ENCODE assay signal across 8 cellular contexts in the genomic region with DNA sequence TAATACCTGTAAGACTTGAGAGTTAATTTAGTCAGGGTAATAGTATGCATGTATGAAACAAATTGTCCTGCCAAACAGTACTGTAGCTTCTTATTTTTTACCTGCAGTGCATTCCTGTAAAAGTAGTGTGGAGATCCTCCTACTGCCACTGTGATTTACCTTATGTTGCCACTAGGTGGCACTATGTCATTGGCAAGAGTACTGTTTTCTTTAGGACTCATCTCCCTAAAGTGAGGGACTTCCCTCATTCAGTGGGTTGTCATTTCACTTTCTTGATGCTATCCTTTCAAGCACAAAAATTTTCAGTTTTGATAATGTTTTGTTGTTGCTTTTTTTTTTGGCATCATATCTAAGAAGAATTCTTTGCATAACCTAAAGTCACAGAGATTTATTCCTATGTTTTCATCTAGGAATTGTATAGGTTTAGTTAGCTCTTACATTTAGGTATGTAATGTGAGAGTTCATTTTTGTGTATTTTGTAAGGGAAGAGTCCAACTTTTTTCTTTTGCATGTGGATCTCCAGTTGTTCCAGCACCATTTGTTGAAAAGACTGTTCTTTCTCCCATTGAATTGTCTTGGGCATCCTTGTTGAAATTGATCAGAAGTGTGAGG.
A peak's percentile ranks its signal among the peaks of the same experiment; 100 is the strongest.
DNase-seq lines count a peak whose midpoint lies in the region; ATAC-seq, FAIRE-seq and TF ChIP-seq lines count a peak whose summit lies in the region.

No MANE protein-coding gene starts in this region.

- peaks cover 10% of the 10 kb centered on the region for H3K36me3 Mint-ChIP-seq in memory B cell

- no peaks in the 10 kb centered on the region for H3K9me3 Mint-ChIP-seq in memory B cell

- H3K4me1 Mint-ChIP-seq in memory B cell: peaks cover 60% of the 10 kb centered on the region

- H3K27me3 Mint-ChIP-seq in memory B cell: no peaks in the 10 kb centered on the region

- ATAC-seq in A549: peak; percentile 91 to 95
- peak; percentile 81 for ATAC-seq in HG03039 (IDR thresholded peaks at IDR 0.05; ENCODE audit: unreplicated experiment)
- ATAC-seq in memory B cell (ENCODE audit: low read depth): peak; percentile 75

- peak; percentile 97 for FAIRE-seq in A549 (lab: Jason Lieb, UNC)

- no peak overlapping the region for H3K4me2 ChIP-seq in A549

- H3K4me3 Mint-ChIP-seq in memory B cell: no peak overlapping the region

- H3K4me1 ChIP-seq in A549: peaks cover 20% of the 10 kb centered on the region; the same call in 2 of the 3 replicates

- CTCF ChIA-PET in A549 (lab: Yijun Ruan, JAX): interaction anchor here (0.6 to 5.6 kb wide), 40 partner anchors 12 to 363 kb away, joined by 3 to 56 read pairs (median 4); partner anchors contain the start of gene AKAP13

- no peak overlapping the region for H3K27ac ChIP-seq in A549

- TF ChIP-seq RAD21 in A549 (conservative IDR thresholded peaks at IDR 0.05 in 1 of 2, IDR thresholded peaks at IDR 0.05 in 1 of 2): peak; percentile 89 to 92

- H3K4me3 ChIP-seq in A549 (no peak overlapping the region), WI38 (ENCODE audit: low read depth, low read length) (no peak overlapping the region)

- no peak for TF ChIP-seq EP300 in A549 (IDR thresholded peaks at IDR 0.05)

- in situ Hi-C loops in GM13976 (cut with MboI; ENCODE audit: low sequenced_read_pairs, unreplicated experiment): loop anchor here (10.0 to 25.0 kb wide), 2 partner anchors 174 to 199 kb away; no protein-coding TSS in a partner anchor

- H3K27ac Mint-ChIP-seq in memory B cell: peak overlapping the region; percentile 16

- TF ChIP-seq CTCF in A549 (IDR thresholded peaks at IDR 0.05) (peak; percentile 90), GM13976 (IDR thresholded peaks at IDR 0.05; ENCODE audit: borderline replicate concordance, control extremely low read depth, extremely low read depth, insufficient read depth, missing control alignments) (peak; percentile 63), WI38 (IDR thresholded peaks at IDR 0.05; ENCODE audit: low read depth, low read length) (peak; percentile 54; the same call in 1 of the 2 replicates)

- POLR2A ChIA-PET in A549 (lab: Yijun Ruan, JAX): no interaction called here

- no peaks in the 10 kb centered on the region for H3K9me3 ChIP-seq in A549

- no peak for TF ChIP-seq POLR2A in A549 (IDR thresholded peaks at IDR 0.05; ENCODE audit: low read length)

- DNase-seq in A549 (ENCODE audit: low read depth in 1 of 2, low spot score in 1 of 2): peak; percentile 72 to 84
- DNase-seq in GM13976 (ENCODE audit: low spot score): peak; percentile 77
- DNase-seq in NCI-H2196 treated with DMSO at 0.1 percent for 48 hours (lab: John Stamatoyannopoulos, UW; ENCODE audit: unreplicated experiment): peak; percentile 6
- peak; percentile 77 to 83 for DNase-seq in dermis microvascular lymphatic vessel endothelial cell (ENCODE audit: low read depth in 2 of 2)
- peak; percentile 57 to 70 for DNase-seq in memory B cell (ENCODE audit: low spot score in 2 of 2)
- DNase-seq in stimulated activated CD8-positive, alpha-beta memory T cell treated with anti-CD3 and anti-CD28 coated beads, Interleukin-7, amount 100 ng/mL, for 4 hours (ENCODE audit: low read depth in 2 of 2): peak; percentile 16 to 45

TF ChIP-seq in A549, 52 proteins besides CTCF, POLR2A, EP300 and RAD21:
- peak; percentile 78 for TF ChIP-seq SMC3 (IDR thresholded peaks at IDR 0.05)
- TF ChIP-seq, protein P1, sequence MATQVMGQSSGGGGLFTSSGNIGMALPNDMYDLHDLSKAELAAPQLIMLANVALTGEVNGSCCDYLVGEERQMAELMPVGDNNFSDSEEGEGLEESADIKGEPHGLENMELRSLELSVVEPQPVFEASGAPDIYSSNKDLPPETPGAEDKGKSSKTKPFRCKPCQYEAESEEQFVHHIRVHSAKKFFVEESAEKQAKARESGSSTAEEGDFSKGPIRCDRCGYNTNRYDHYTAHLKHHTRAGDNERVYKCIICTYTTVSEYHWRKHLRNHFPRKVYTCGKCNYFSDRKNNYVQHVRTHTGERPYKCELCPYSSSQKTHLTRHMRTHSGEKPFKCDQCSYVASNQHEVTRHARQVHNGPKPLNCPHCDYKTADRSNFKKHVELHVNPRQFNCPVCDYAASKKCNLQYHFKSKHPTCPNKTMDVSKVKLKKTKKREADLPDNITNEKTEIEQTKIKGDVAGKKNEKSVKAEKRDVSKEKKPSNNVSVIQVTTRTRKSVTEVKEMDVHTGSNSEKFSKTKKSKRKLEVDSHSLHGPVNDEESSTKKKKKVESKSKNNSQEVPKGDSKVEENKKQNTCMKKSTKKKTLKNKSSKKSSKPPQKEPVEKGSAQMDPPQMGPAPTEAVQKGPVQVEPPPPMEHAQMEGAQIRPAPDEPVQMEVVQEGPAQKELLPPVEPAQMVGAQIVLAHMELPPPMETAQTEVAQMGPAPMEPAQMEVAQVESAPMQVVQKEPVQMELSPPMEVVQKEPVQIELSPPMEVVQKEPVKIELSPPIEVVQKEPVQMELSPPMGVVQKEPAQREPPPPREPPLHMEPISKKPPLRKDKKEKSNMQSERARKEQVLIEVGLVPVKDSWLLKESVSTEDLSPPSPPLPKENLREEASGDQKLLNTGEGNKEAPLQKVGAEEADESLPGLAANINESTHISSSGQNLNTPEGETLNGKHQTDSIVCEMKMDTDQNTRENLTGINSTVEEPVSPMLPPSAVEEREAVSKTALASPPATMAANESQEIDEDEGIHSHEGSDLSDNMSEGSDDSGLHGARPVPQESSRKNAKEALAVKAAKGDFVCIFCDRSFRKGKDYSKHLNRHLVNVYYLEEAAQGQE (IDR thresholded peaks at IDR 0.05): no peak
TF ChIP-seq in A549: peak in this region for 1.

Comparison
In these comparisons a context has a peak if more than half of its experiments do, and no peak if none do; other contexts are left out.
1. DNase-seq: peak in every context shown above with its lines; median percentile 80 in dermis microvascular lymphatic vessel endothelial cell; 78 in A549; 77 in GM13976; 64 in memory B cell; 30 in stimulated activated CD8-positive, alpha-beta memory T cell treated with anti-CD3 and anti-CD28 coated beads, Interleukin-7, amount 100 ng/mL, for 4 hours; 6 in NCI-H2196 treated with DMSO at 0.1 percent for 48 hours.